ENCODE assay signal across 8 cellular contexts in genomic region chr12:105107497-105108371, GRCh38. TPM values are rescaled to one million over a fixed set of nuclear protein-coding genes. Genes with fewer than 3 reads are reported as not detected.
DNase-seq lines count a peak whose midpoint lies in the region; ATAC-seq and TF ChIP-seq lines count a peak whose summit lies in the region.

Gene WASHC4 (plus strand): TSS chr12:105107731. CDS start chr12:105107801, 70 bp downstream.

- peak; percentile 99 for TF ChIP-seq POLR2A in Raji (IDR thresholded peaks at IDR 0.05; ENCODE audit: insufficient read depth, low read depth, low read length)

- peak; percentile 93 for DNase-seq in ELR (ENCODE audit: low read depth)
- DNase-seq in H7: peak; percentile 97
- DNase-seq in M059J (ENCODE audit: low read depth): peak; percentile 91
- peak; percentile 93 for DNase-seq in activated T-helper 9 cell treated with anti-CD3 and anti-CD28 coated beads, Interleukin-2, amount 50 U/mL, for 16 hours (ENCODE audit: low read depth)
- DNase-seq in fibroblast of peridontal ligament (ENCODE audit: extremely low read depth): peak; percentile 80
- peak; percentile 97 for DNase-seq in natural killer cell treated with Interleukin-12 subunit alpha and Interleukin-12 subunit beta and Interleukin-15 and Interleukin-18, amount 100 ng/mL, for 72 hours (ENCODE audit: low spot score)
- peak; percentile 96 for DNase-seq in stimulated activated naive CD8-positive, alpha-beta T cell treated with anti-CD3 and anti-CD28 coated beads, Interleukin-15, Interleukin-2, amounts not matched to agents 100 U/mL and 50 U/mL, for 24 hours

- H3K27ac Mint-ChIP-seq in natural killer cell treated with Interleukin-12 subunit alpha and Interleukin-12 subunit beta and Interleukin-15 and Interleukin-18, amount 100 ng/mL, for 72 hours: peak within 1 kb of the TSS; percentile 90 to 93

- H3K4me3 Mint-ChIP-seq in natural killer cell treated with Interleukin-12 subunit alpha and Interleukin-12 subunit beta and Interleukin-15 and Interleukin-18, amount 100 ng/mL, for 72 hours: peak within 1 kb of the TSS; percentile 97

- ATAC-seq in natural killer cell treated with Interleukin-12 subunit alpha and Interleukin-12 subunit beta and Interleukin-15 and Interleukin-18, amount 100 ng/mL, for 72 hours: peak; percentile 99
- peak; percentile 98 for ATAC-seq in stimulated activated naive CD8-positive, alpha-beta T cell treated with anti-CD3 and anti-CD28 coated beads, Interleukin-15, Interleukin-2, amounts not matched to agents 100 U/mL and 50 U/mL, for 24 hours

- H3K27me3 ChIP-seq in H7 (ENCODE audit: control insufficient read depth, insufficient read depth, low read length): no peaks in the 10 kb centered on the region

- no peaks in the 10 kb centered on the region for H3K9me3 Mint-ChIP-seq in natural killer cell treated with Interleukin-12 subunit alpha and Interleukin-12 subunit beta and Interleukin-15 and Interleukin-18, amount 100 ng/mL, for 72 hours

- H3K27me3 Mint-ChIP-seq in natural killer cell treated with Interleukin-12 subunit alpha and Interleukin-12 subunit beta and Interleukin-15 and Interleukin-18, amount 100 ng/mL, for 72 hours: peaks cover 13 to 24% of the 10 kb centered on the region in 2 donors

- H3K4me1 Mint-ChIP-seq in natural killer cell treated with Interleukin-12 subunit alpha and Interleukin-12 subunit beta and Interleukin-15 and Interleukin-18, amount 100 ng/mL, for 72 hours (ENCODE audit: low read depth in 2 of 2): peaks cover 25 to 30% of the 10 kb centered on the region in 2 donors

- peaks cover 4% of the 10 kb centered on the region for H3K36me3 ChIP-seq in H7 (replicated peaks; ENCODE audit: control insufficient read depth, insufficient read depth, low read length)

- peaks cover 6% of the 10 kb centered on the region for H3K36me3 Mint-ChIP-seq in natural killer cell treated with Interleukin-12 subunit alpha and Interleukin-12 subunit beta and Interleukin-15 and Interleukin-18, amount 100 ng/mL, for 72 hours

- H3K4me3 ChIP-seq in H7 (ENCODE audit: insufficient read depth, low read depth, low read length): peak within 1 kb of the TSS; percentile 97

RNA-seq across cellular contexts. Expression of gene WASHC4, which starts in this region (rescaled TPM):
- 34.7 and 54.6 TPM in 2 replicates for total RNA-seq in H7 (2014; rRNA removed; shearing (Covaris generic))
- 37.5 and 51.9 TPM in 2 replicates for total RNA-seq in M059J (2014; rRNA removed; shearing (Covaris generic))
- total RNA-seq in natural killer cell treated with Interleukin-12 subunit alpha and Interleukin-12 subunit beta and Interleukin-15 and Interleukin-18, amount 100 ng/mL, for 72 hours: 10 to 100 TPM; 42.8 to 48.2 TPM

Comparison
In these comparisons a context has a peak if more than half of its experiments do, and no peak if none do; other contexts are left out.
1. Peak in every context shown above with its lines: DNase-seq, ATAC-seq and H3K4me3 ChIP-seq.